In genomic region chr14:61651355-61651754, GRCh38 we compare ENCODE assay signal across 11 cellular contexts.
"Had no signal": no experiment of that assay in that cellular context is flagged by ENCODE, and none has a peak within 500 bp of the region (broad histone marks: within the 10 kb centered on the region; RNA-seq: fewer than 3 reads in every experiment).

No MANE protein-coding gene starts in this region.

- ATAC-seq: GM23338, HCT116 had no signal

- H3K27ac ChIP-seq: GM23248 had no signal

- H2AFZ ChIP-seq: GM23248, GM23338 had no signal

- H3K27ac Mint-ChIP-seq: GM23338, H9, HFFc6 had no signal

- H3K4me2 ChIP-seq: GM23338 had no signal

- H3K36me3 ChIP-seq: HAP-1 had no signal

- H3K4me1 Mint-ChIP-seq: GM23338, H9 had no signal

- H3K4me3 ChIP-seq: GM23248, GM23338, HAP-1 had no signal

- H3K9me3 Mint-ChIP-seq: GM23338, H9, HFFc6 had no signal

- H3K4me3 Mint-ChIP-seq: GM23338, H9, HFFc6 had no signal

- H3K9me3 ChIP-seq: HAP-1 had no signal

- DNase-seq: GM23248, GOT3, H7, H9, HCEC 1CT, HFFc6 had no signal

- H3K9ac ChIP-seq: GM23248 had no signal

- FAIRE-seq: H1, H54 had no signal
